Comparison of ENCODE assay signal across 14 cellular contexts in genomic region chr4:97525236-97525635, GRCh38.
DNase-seq lines count a peak whose midpoint lies in the region; ATAC-seq and TF ChIP-seq lines count a peak whose summit lies in the region.
"Had no signal": no experiment of that assay in that cellular context is flagged by ENCODE, and none has a peak within 500 bp of the region (broad histone marks: within the 10 kb centered on the region; RNA-seq: fewer than 3 reads in every experiment).

No MANE protein-coding gene starts in this region.

- H3K4me3 ChIP-seq in GM23338 (no peak overlapping the region), fibroblast of pulmonary artery (replicated peaks; ENCODE audit: low read depth, low read length) (peak overlapping the region; percentile 23)
- H3K4me3 ChIP-seq: BLaER1, GM23248 had no signal

- H3K27ac ChIP-seq in GM23338 (ENCODE audit: low read depth): no peak overlapping the region
- H3K27ac ChIP-seq: BLaER1, GM23248 had no signal

- H3K27me3 Mint-ChIP-seq in GM23338 (ENCODE audit: insufficient read depth, low read depth, poor library complexity): peaks cover 2% of the 10 kb centered on the region
- H3K27me3 Mint-ChIP-seq: CD4-positive, alpha-beta memory T cell had no signal

- ATAC-seq in GM23338 (no peak), HG03196 (IDR thresholded peaks at IDR 0.05; ENCODE audit: unreplicated experiment) (no peak)

- H3K27me3 ChIP-seq in GM23338 (ENCODE audit: insufficient read depth): no peaks in the 10 kb centered on the region
- H3K27me3 ChIP-seq: BLaER1 had no signal

- H3K4me2 ChIP-seq in GM23338: no peak overlapping the region
- H3K4me2 ChIP-seq: BLaER1 had no signal

- DNase-seq in GM23338 (ENCODE audit: low spot score) (no peak), astrocyte of the hippocampus (ENCODE audit: low read depth, low spot score) (peak; percentile 47), fibroblast of pulmonary artery (ENCODE audit: low read depth) (peak; percentile 60), renal cortical epithelial cell (ENCODE audit: low read depth) (peak; percentile 61), COR-L47 (lab: John Stamatoyannopoulos, UW) (no peak)
- no peak for DNase-seq in activated CD4-positive, alpha-beta T cell treated with anti-CD3 and anti-CD28 coated beads, Interleukin-2, amount 50 U/mL, for 4 hours
- DNase-seq: 8988T; Calu3; CD4-positive, alpha-beta memory T cell; GM23248; HCEC 1CT had no signal

- no peak for TF ChIP-seq CTCF in GM23338 (conservative IDR thresholded peaks at IDR 0.05; ENCODE audit: low read depth in 2 of 2)
- TF ChIP-seq CTCF in fibroblast of pulmonary artery (IDR thresholded peaks at IDR 0.05; ENCODE audit: low read length, missing control alignments): no peak

- H3K4me1 Mint-ChIP-seq in GM23338: no peaks in the 10 kb centered on the region
- H3K4me1 Mint-ChIP-seq: CD14-positive monocyte; CD4-positive, alpha-beta memory T cell had no signal

- H3K36me3 ChIP-seq in GM23338 (ENCODE audit: insufficient read depth): no peaks in the 10 kb centered on the region
- H3K36me3 ChIP-seq: BLaER1 had no signal

- H3K36me3 Mint-ChIP-seq in GM23338 (ENCODE audit: low read depth): peaks cover 5% of the 10 kb centered on the region; the same call in 1 of the 3 replicates
- H3K36me3 Mint-ChIP-seq: CD14-positive monocyte; CD4-positive, alpha-beta memory T cell had no signal

- H3K4me1 ChIP-seq in GM23338 (ENCODE audit: insufficient read depth): no peaks in the 10 kb centered on the region
- H3K4me1 ChIP-seq: BLaER1 had no signal

- H3F3A ChIP-seq in GM23338 (replicated peaks; ENCODE audit: low read depth): no peaks in the 10 kb centered on the region

- H3K4me3 Mint-ChIP-seq in GM23338: no peak overlapping the region
- H3K4me3 Mint-ChIP-seq: CD14-positive monocyte; CD4-positive, alpha-beta memory T cell had no signal

- H4K20me1 ChIP-seq in GM23338 (replicated peaks; ENCODE audit: insufficient read depth): no peaks in the 10 kb centered on the region
- H4K20me1 ChIP-seq: BLaER1 had no signal

- H3K27ac Mint-ChIP-seq in GM23338: peak overlapping the region; percentile 59; the same call in 1 of the 2 replicates
- H3K27ac Mint-ChIP-seq: CD14-positive monocyte; CD4-positive, alpha-beta memory T cell had no signal

- peaks cover 5% of the 10 kb centered on the region; the same call in 2 of the 3 replicates for H3K9me3 Mint-ChIP-seq in GM23338

- no peaks in the 10 kb centered on the region for H3K9me2 ChIP-seq in GM23338 (ENCODE audit: insufficient read depth)

- H2AFZ ChIP-seq in GM23338: no peak overlapping the region
- H2AFZ ChIP-seq: GM23248 had no signal

- no peaks in the 10 kb centered on the region for H3K79me2 ChIP-seq in GM23338 (replicated peaks; ENCODE audit: insufficient read depth)

TF ChIP-seq in GM23338, 12 proteins besides CTCF, POLR2A, EP300 and RAD21 (continues in another document):
- TF ChIP-seq JUNB (IDR thresholded peaks at IDR 0.05; ENCODE audit: unreplicated experiment) (no peak), EZH2 (IDR thresholded peaks at IDR 0.05; ENCODE audit: low read depth, unreplicated experiment) (no peak), ZNF462 (CRISPR knock-in tag; IDR thresholded peaks at IDR 0.05) (no peak), NANOG (IDR thresholded peaks at IDR 0.05; ENCODE audit: borderline replicate concordance) (no peak), ZNF331 (CRISPR knock-in tag; IDR thresholded peaks at IDR 0.05; ENCODE audit: low read depth) (no peak), STAT1 (IDR thresholded peaks at IDR 0.05; ENCODE audit: unreplicated experiment) (no peak), EZH2phosphoT487 (IDR thresholded peaks at IDR 0.05; ENCODE audit: unreplicated experiment) (no peak), CREB1 (CRISPR knock-in tag; IDR thresholded peaks at IDR 0.05; ENCODE audit: low read depth) (no peak), POLR2AphosphoS5 (IDR thresholded peaks at IDR 0.05; ENCODE audit: low read depth) (no peak), ETS1 (IDR thresholded peaks at IDR 0.05) (no peak)

Comparison
In these comparisons a context has a peak if more than half of its experiments do, and no peak if none do; other contexts are left out.
1. DNase-seq: peak in astrocyte of the hippocampus (single experiment), fibroblast of pulmonary artery (single experiment) and renal cortical epithelial cell (single experiment); none in GM23338 (single experiment), COR-L47 (single experiment) and activated CD4-positive, alpha-beta T cell treated with anti-CD3 and anti-CD28 coated beads, Interleukin-2, amount 50 U/mL, for 4 hours (0 of 2).